12 cellular contexts compared by ENCODE assay signal in genomic region chr10:48613015-48613414, GRCh38. TPM values are rescaled to one million over a fixed set of nuclear protein-coding genes. Genes with fewer than 3 reads are reported as not detected.
"Had no signal": no experiment of that assay in that cellular context is flagged by ENCODE, and none has a peak within 500 bp of the region (broad histone marks: within the 10 kb centered on the region; RNA-seq: fewer than 3 reads in every experiment).

No MANE protein-coding gene starts in this region.

- H3K27ac ChIP-seq: breast epithelium, epithelial cell of prostate, right atrium auricular region had no signal

- DNase-seq: activated CD4-positive, alpha-beta T cell treated with anti-CD3 and anti-CD28 coated beads, Interleukin-2, amount 10 ng/mL, durations not matched to agents 24 days and 14 days; activated CD4-positive, CD25-positive, alpha-beta regulatory T cell; activated naive CD4-positive, alpha-beta T cell; activated naive CD8-positive, alpha-beta T cell treated with anti-CD3 and anti-CD28 coated beads, Interleukin-2, amount 10 ng/mL, durations not matched to agents 7 days and 5 days; left ventricle myocardium superior; mesendoderm; nephron progenitor cell; occipital lobe; small intestine had no signal

- H3K4me3 ChIP-seq: breast epithelium, right atrium auricular region had no signal

- H3K36me3 ChIP-seq: breast epithelium, right atrium auricular region had no signal

- H3K27me3 ChIP-seq: breast epithelium, right atrium auricular region had no signal

- H3K4me1 ChIP-seq: breast epithelium, right atrium auricular region had no signal

RNA-seq across cellular contexts. Expression of gene ARHGAP22, which starts 8.1 kb away (rescaled TPM):
- total RNA-seq: activated CD4-positive, alpha-beta T cell treated with anti-CD3 and anti-CD28 coated beads, Interleukin-2, amount 10 ng/mL, durations not matched to agents 24 days and 14 days had no signal
